1 cellular context compared by ENCODE assay signal in the genomic region with DNA sequence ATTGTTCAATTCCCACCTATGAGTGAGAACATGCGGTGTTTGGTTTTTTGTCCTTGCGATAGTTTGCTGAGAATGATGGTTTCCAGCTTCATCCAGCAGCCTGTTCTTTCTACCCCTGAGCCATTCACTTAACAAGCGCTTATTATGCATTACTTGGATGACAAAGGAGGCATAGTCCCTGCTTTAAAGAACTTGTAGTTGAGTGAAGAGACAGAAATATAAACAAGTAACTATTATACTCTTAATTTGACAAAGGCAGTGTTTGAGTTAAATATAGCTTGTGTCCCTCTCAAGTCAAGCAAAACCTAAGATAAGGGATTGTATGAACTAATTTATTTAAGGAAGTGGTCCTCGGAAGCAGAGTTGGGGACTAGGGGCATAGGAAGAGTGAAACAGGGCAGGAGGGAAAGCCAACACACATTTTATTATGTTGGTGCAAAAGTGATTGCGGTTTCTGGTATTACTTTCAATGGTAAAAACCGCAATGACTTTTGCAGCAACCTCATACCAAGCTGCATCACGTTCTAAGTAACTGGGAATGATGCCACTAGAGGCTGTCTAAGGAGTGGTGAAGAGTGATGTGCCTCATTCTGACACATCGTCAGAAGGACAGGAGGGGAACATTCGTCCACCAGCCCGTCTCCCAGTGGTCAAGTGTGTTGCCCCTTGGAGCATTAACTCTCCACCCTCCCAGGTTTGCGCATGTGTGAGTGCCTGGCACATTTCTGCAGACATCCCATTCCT.
TF ChIP-seq lines count a peak whose summit lies in the region.

No MANE protein-coding gene starts in this region.

TF ChIP-seq in IMR-90, 13 proteins besides CTCF, POLR2A, EP300 and RAD21:
- TF ChIP-seq BHLHE40 (IDR thresholded peaks at IDR 0.05; ENCODE audit: low read depth, low read length) (peak; percentile 78), NFE2L2 (IDR thresholded peaks at IDR 0.05; ENCODE audit: low read depth, low read length) (no peak)
TF ChIP-seq in IMR-90: peak in this region for 1.
